In the genomic region with DNA sequence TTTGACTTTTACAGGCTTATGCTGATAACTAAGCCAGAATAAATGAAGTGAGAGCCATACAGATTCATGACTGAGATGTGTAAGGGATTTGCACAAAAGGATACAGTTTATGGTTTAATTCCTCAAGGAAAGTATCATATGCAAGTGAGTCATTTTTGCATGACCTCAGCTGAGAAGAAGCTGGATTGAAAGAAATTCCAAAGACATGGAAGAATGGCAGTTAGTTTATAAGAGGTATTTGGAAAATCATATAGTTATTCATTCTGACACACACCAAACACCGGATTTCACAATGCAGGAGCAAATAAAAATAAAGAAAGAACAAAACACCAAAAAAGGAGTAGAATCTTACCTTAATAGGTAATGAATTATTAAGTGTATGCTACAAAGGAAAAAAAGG, we compare ENCODE assay signal across 14 cellular contexts.
DNase-seq lines count a peak whose midpoint lies in the region; ATAC-seq, FAIRE-seq and TF ChIP-seq lines count a peak whose summit lies in the region.
"Had no signal": no experiment of that assay in that cellular context is flagged by ENCODE, and none has a peak within 500 bp of the region (broad histone marks: within the 10 kb centered on the region; RNA-seq: fewer than 3 reads in every experiment).

No MANE protein-coding gene starts in this region.

- no peak for FAIRE-seq in bronchial epithelial cell (lab: Jason Lieb, UNC)

- DNase-seq in AG04450 (ENCODE audit: low read depth, low spot score) (peak; percentile 72), bronchial epithelial cell (ENCODE audit: low read depth) (peak; percentile 97), kidney glomerular epithelial cell (lab: John Stamatoyannopoulos, UW) (peak; percentile 87), T-helper 9 cell (no peak), adrenal gland (no peak), OCI-M1 (lab: John Stamatoyannopoulos, UW) (no peak)
- DNase-seq: BE2C; effector memory CD4-positive, alpha-beta T cell; MV-4-11; T1000; upper lobe of left lung had no signal

- 81 to 94% (median 90%) methylated on average over 1 of the region's 1 CpG for WGBS in adrenal gland, 4 donors

- TF ChIP-seq EP300 in Ishikawa (IDR thresholded peaks at IDR 0.05; ENCODE audit: borderline replicate concordance), result peak; percentile 37; the same call in 1 of the 2 replicates

- CTCF ChIA-PET in AG04450 (lab: Charles Lee), result interaction anchor here (0.6 kb wide), 1 partner anchor 669 kb away, joined by 3 read pairs; no protein-coding TSS in a partner anchor

- TF ChIP-seq RAD21 in Ishikawa (IDR thresholded peaks at IDR 0.05; ENCODE audit: low read depth), result no peak

- H3K27me3 ChIP-seq in AG04450 (ENCODE audit: control insufficient read depth, insufficient read depth, low read length) (no peaks in the 10 kb centered on the region), bronchial epithelial cell (ENCODE audit: control insufficient read depth, insufficient read depth, low read length) (no peaks in the 10 kb centered on the region), adrenal gland (no peaks in the 10 kb centered on the region)
- H3K27me3 ChIP-seq: BE2C, upper lobe of left lung had no signal

- ATAC-seq in HG03280 (IDR thresholded peaks at IDR 0.05; ENCODE audit: unreplicated experiment), result no peak

- H3K9me3 ChIP-seq in AG04450 (ENCODE audit: control insufficient read depth, insufficient read depth, low read length) (no peaks in the 10 kb centered on the region), adrenal gland (replicated peaks in 1 of 3) (no peaks in the 10 kb centered on the region)
- H3K9me3 ChIP-seq: BE2C, upper lobe of left lung had no signal

- intact Hi-C loops in adrenal gland (cut with DNase I), result no loop called here

- H3K4me3 ChIP-seq in AG04450 (ENCODE audit: low read depth, low read length), result no peak overlapping the region
- no peak overlapping the region for H3K4me3 ChIP-seq in bronchial epithelial cell (ENCODE audit: low read depth, low read length)
- no peak overlapping the region for H3K4me3 ChIP-seq in adrenal gland
- H3K4me3 ChIP-seq: upper lobe of left lung had no signal

- POLR2A ChIA-PET in AG04450 (lab: Yijun Ruan, JAX), result interaction anchor here (0.8 to 1.0 kb wide), 2 partner anchors 31 to 39 kb away, joined by 3 read pairs; no protein-coding TSS in a partner anchor

- TF ChIP-seq CTCF in AG04450 (IDR thresholded peaks at IDR 0.05; ENCODE audit: low read depth, low read length), result no peak
- TF ChIP-seq CTCF in bronchial epithelial cell (IDR thresholded peaks at IDR 0.05; ENCODE audit: insufficient read depth, low read length, severe bottlenecking), result no peak
- no peak for TF ChIP-seq CTCF in adrenal gland (IDR thresholded peaks at IDR 0.05)

- no peaks in the 10 kb centered on the region for H3K4me1 ChIP-seq in adrenal gland (replicated peaks in 1 of 2)
- H3K4me1 ChIP-seq: BE2C, upper lobe of left lung had no signal

- H3K27ac ChIP-seq in AG04450 (ENCODE audit: low read depth, low read length) (peak overlapping the region; percentile 84), adrenal gland (no peak overlapping the region)
- H3K27ac ChIP-seq: HL-60, upper lobe of left lung had no signal

- H3K36me3 ChIP-seq in bronchial epithelial cell (ENCODE audit: control insufficient read depth, insufficient read depth, low read length) (no peaks in the 10 kb centered on the region), adrenal gland (replicated peaks in 1 of 2) (no peaks in the 10 kb centered on the region)
- H3K36me3 ChIP-seq: BE2C, upper lobe of left lung had no signal

- no peak for TF ChIP-seq POLR2A in adrenal gland (IDR thresholded peaks at IDR 0.05)

TF ChIP-seq in Ishikawa, 13 proteins besides CTCF, POLR2A, EP300 and RAD21:
- TF ChIP-seq TEAD4 (IDR thresholded peaks at IDR 0.05), result peak; percentile 44; the same call in 1 of the 2 replicates
- no peak for TF ChIP-seq EGR1 (IDR thresholded peaks at IDR 0.05)

Comparison
In these comparisons a context has a peak if more than half of its experiments do, and no peak if none do; other contexts are left out.
1. DNase-seq: peak in AG04450 (single experiment), bronchial epithelial cell (single experiment) and kidney glomerular epithelial cell (single experiment); none in T-helper 9 cell (single experiment), adrenal gland (0 of 7) and OCI-M1 (single experiment).